ENCODE assay signal across 26 cellular contexts in the genomic region with DNA sequence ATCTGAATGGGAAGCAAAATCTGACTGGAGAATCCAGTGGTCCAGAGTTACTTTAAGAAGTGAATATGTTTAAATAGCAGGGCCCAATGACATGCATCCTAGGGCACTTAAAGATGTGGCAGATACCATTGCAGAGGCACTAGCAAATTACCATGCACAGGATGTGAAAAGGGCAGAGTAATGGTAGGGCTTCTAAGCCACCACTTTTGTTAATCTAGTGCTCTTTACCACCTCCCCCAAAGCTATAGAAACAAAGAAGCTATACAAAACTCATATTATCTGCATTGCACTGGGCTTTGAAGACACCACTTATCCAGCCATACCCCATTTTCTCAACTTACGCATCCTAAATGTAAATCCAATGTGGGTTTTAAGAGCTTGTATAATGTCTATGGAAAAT.
A peak's percentile ranks its signal among the peaks of the same experiment; 100 is the strongest.
DNase-seq lines count a peak whose midpoint lies in the region; ATAC-seq, FAIRE-seq and TF ChIP-seq lines count a peak whose summit lies in the region.
"Had no signal": no experiment of that assay in that cellular context is flagged by ENCODE, and none has a peak within 500 bp of the region (broad histone marks: within the 10 kb centered on the region; RNA-seq: fewer than 3 reads in every experiment).

No MANE protein-coding gene starts in this region.

- H4K20me1 ChIP-seq in GM23338 (replicated peaks; ENCODE audit: insufficient read depth) (no peaks in the 10 kb centered on the region), K562 (replicated peaks; ENCODE audit: control insufficient read depth, insufficient read depth, low read length) (no peaks in the 10 kb centered on the region)

- TF ChIP-seq POLR2A in K562 (conservative IDR thresholded peaks at IDR 0.05): no peak

- 94% methylated on average over 1 of the region's 1 CpG for WGBS in K562 (ENCODE audit: insufficient coverage, low coverage, missing lambda C conversion rate)

- H3K27ac ChIP-seq in A673 (ENCODE audit: low read depth, low read length, poor library complexity, severe bottlenecking): peak overlapping the region; percentile 78
- no peak overlapping the region for H3K27ac ChIP-seq in GM23338 (ENCODE audit: low read depth)
- H3K27ac ChIP-seq in K562 (ENCODE audit: extremely low read depth, low read depth, low read length): peak overlapping the region; percentile 84; the same call in 2 of the 3 replicates
- H3K27ac ChIP-seq: A549, coronary artery, skin epidermis, upper lobe of right lung had no signal

- FAIRE-seq in K562 (lab: Jason Lieb, UNC): no peak
- FAIRE-seq: A549 had no signal

- H3K4me1 Mint-ChIP-seq in GM23338 (peaks cover 51% of the 10 kb centered on the region), CD14-positive monocyte (peaks cover 29% of the 10 kb centered on the region)

- intact Hi-C loops in A673 (cut with micrococcal nuclease; ENCODE audit: unreplicated experiment) (no loop called here), K562 (cut with micrococcal nuclease) (no loop called here), CD14-positive monocyte (cut with micrococcal nuclease) (no loop called here)

- CTCF ChIA-PET in A673 (lab: Charles Lee) (no interaction called here), K562 (lab: Yijun Ruan, JAX; ENCODE audit: low intra/inter-chr PET ratio) (no interaction called here)

- H3K4me2 ChIP-seq in GM23338 (peak overlapping the region; percentile 29; the same call in 1 of the 2 replicates), K562 (ENCODE audit: insufficient read depth, low read length) (no peak overlapping the region; the same call in 1 of the 2 replicates)
- H3K4me2 ChIP-seq: A549 had no signal

- no peaks in the 10 kb centered on the region for H3K9me2 ChIP-seq in GM23338 (ENCODE audit: insufficient read depth)

- H3K36me3 Mint-ChIP-seq in GM23338 (ENCODE audit: low read depth): peaks cover 21% of the 10 kb centered on the region
- H3K36me3 Mint-ChIP-seq in CD14-positive monocyte: peaks cover 16 to 21% of the 10 kb centered on the region in 2 donors

- no peaks in the 10 kb centered on the region for H3F3A ChIP-seq in GM23338 (replicated peaks; ENCODE audit: low read depth)

- ATAC-seq in GM23338 (peak; percentile 63), K562 (peak; percentile 15), HG03139 (IDR thresholded peaks at IDR 0.05; ENCODE audit: unreplicated experiment) (no peak)
- ATAC-seq: A549; activated CD4-positive, alpha-beta T cell treated with anti-CD3 and anti-CD28 coated beads for 36 hours; activated T-cell treated with anti-CD3 and anti-CD28 coated beads, Interleukin-2, amount 50 U/mL, for 4 hours; esophagus mucosa; foreskin keratinocyte; upper lobe of right lung had no signal

- H3K27ac Mint-ChIP-seq in GM23338 (no peak overlapping the region), CD14-positive monocyte (no peak overlapping the region)

- H3K4me1 ChIP-seq in A673 (ENCODE audit: insufficient read depth, low read length, poor library complexity, severe bottlenecking): peaks cover 51% of the 10 kb centered on the region
- peaks cover 52% of the 10 kb centered on the region for H3K4me1 ChIP-seq in GM23338 (ENCODE audit: insufficient read depth)
- H3K4me1 ChIP-seq in K562 (replicated peaks in 1 of 2; ENCODE audit: control insufficient read depth in 2 of 2, insufficient read depth in 2 of 2, low read length in 2 of 2): peaks cover 18 to 46% of the 10 kb centered on the region in 2 experiments

- TF ChIP-seq RAD21 in K562 (CRISPR knock-in tag; conservative IDR thresholded peaks at IDR 0.05 in 1 of 2, IDR thresholded peaks at IDR 0.05 in 1 of 2): no peak

- POLR2A ChIA-PET in A673 (lab: Charles Lee; ENCODE audit: low non-redundant PET) (interaction anchor here (0.5 kb wide), 1 partner anchor 8 kb away, joined by 3 read pairs; no protein-coding TSS in a partner anchor), K562 (lab: Yijun Ruan, JAX) (interaction anchor here (0.6 to 1.1 kb wide), 3 partner anchors 25 to 841 kb away, joined by 3 to 4 read pairs (median 3); no protein-coding TSS in a partner anchor)

- peak; percentile 74 for DNase-seq in A673 (ENCODE audit: low spot score)
- peak; percentile 26 for DNase-seq in GM23338 (ENCODE audit: low spot score)
- DNase-seq in NCI-H69 (lab: John Stamatoyannopoulos, UW): peak; percentile 26
- DNase-seq in K562 (ENCODE audit: extremely low read depth in 1 of 4, low spot score in 3 of 4): peak in 1 of 4 experiments; percentile 24
- no peak for DNase-seq in CD14-positive monocyte (ENCODE audit: low spot score)
- no peak for DNase-seq in activated CD4-positive, alpha-beta T cell treated with anti-CD3 and anti-CD28 coated beads for 1 hour
- no peak for DNase-seq in glomerular visceral epithelial cell (ENCODE audit: extremely low spot score)
- DNase-seq: activated CD4-positive, alpha-beta T cell treated with anti-CD3 and anti-CD28 coated beads for 36 hours; activated naive CD4-positive, alpha-beta T cell treated with Interleukin-2 at 50 U/mL for 16 hours; activated T-cell treated with anti-CD3 and anti-CD28 coated beads, Interleukin-2, amount 50 U/mL, for 4 hours; Calu3; foreskin keratinocyte; H9; IMR-90; MG63; naive B cell; NCI-H1417; NCI-H510A treated with DMSO at 0.1 percent for 48 hours; occipital lobe; SW 1271; upper lobe of right lung had no signal

- H3K9me3 Mint-ChIP-seq in GM23338 (peaks cover 17% of the 10 kb centered on the region; the same call in 2 of the 3 replicates), CD14-positive monocyte (peaks cover 0 to 6% (median 4%) of the 10 kb centered on the region in 7 donors)

- BruUV-seq in A673 (replicated peaks; lab: Mats Ljungman, UMichigan) (no TSS peak), K562 (replicated peaks; lab: Mats Ljungman, UMichigan) (no TSS peak)

- H3K27me3 ChIP-seq in A673 (replicated peaks; ENCODE audit: insufficient read depth, low read depth, low read length, poor library complexity): no peaks in the 10 kb centered on the region
- H3K27me3 ChIP-seq in GM23338 (ENCODE audit: insufficient read depth): no peaks in the 10 kb centered on the region
- H3K27me3 ChIP-seq in K562 (ENCODE audit: control insufficient read depth in 2 of 2, insufficient read depth in 2 of 2, low read length in 2 of 2): no peaks in the 10 kb centered on the region
- H3K27me3 ChIP-seq: foreskin keratinocyte, MG63, upper lobe of right lung had no signal

- H3K79me2 ChIP-seq in GM23338 (replicated peaks; ENCODE audit: insufficient read depth): peaks cover 35% of the 10 kb centered on the region
- H3K79me2 ChIP-seq in K562 (ENCODE audit: control insufficient read depth, insufficient read depth, low read length): peaks cover 91% of the 10 kb centered on the region

- H3K4me3 Mint-ChIP-seq in GM23338 (no peak overlapping the region), CD14-positive monocyte (no peak overlapping the region)
- H3K4me3 Mint-ChIP-seq: activated CD4-positive, alpha-beta T cell treated with anti-CD3 and anti-CD28 coated beads for 36 hours; H9 had no signal

- H3K27me3 Mint-ChIP-seq in GM23338 (ENCODE audit: insufficient read depth, low read depth, poor library complexity) (peaks cover 9% of the 10 kb centered on the region), CD14-positive monocyte (ENCODE audit: low read depth in 3 of 3) (peaks cover 0 to 3% (median 2%) of the 10 kb centered on the region in 3 donors)
- H3K27me3 Mint-ChIP-seq: activated CD4-positive, alpha-beta T cell treated with anti-CD3 and anti-CD28 coated beads for 36 hours; naive B cell had no signal

- H3K9ac ChIP-seq in K562 (ENCODE audit: insufficient read depth in 1 of 2, low read depth in 2 of 2, low read length in 2 of 2): peak overlapping the region in 1 of 2 experiments; percentile 57; a peak in 1 of 4 replicates

- H3K9me1 ChIP-seq in K562 (ENCODE audit: control insufficient read depth, insufficient read depth, low read length): no peaks in the 10 kb centered on the region

- H3K4me3 ChIP-seq in A673 (ENCODE audit: low read depth, low read length, poor library complexity, severe bottlenecking) (no peak overlapping the region), GM23338 (no peak overlapping the region), K562 (no peak overlapping the region)
- H3K4me3 ChIP-seq: A549, coronary artery, MG63, skin epidermis, upper lobe of right lung had no signal

- in situ Hi-C loops in K562 (cut with MboI): no loop called here

- TF ChIP-seq CTCF in A673 (conservative IDR thresholded peaks at IDR 0.05; ENCODE audit: low read depth, low read length): no peak
- no peak for TF ChIP-seq CTCF in GM23338 (conservative IDR thresholded peaks at IDR 0.05; ENCODE audit: low read depth in 2 of 2)
- no peak for TF ChIP-seq CTCF in K562 (IDR thresholded peaks at IDR 0.05 in 2 of 3, conservative IDR thresholded peaks at IDR 0.05 in 1 of 3; ENCODE audit: insufficient read depth in 2 of 3, low read depth in 1 of 3, low read length in 3 of 3)
- TF ChIP-seq CTCF in CD14-positive monocyte (IDR thresholded peaks at IDR 0.05): no peak

- H3K9me3 ChIP-seq in A673 (ENCODE audit: low read depth, low read length, poor library complexity, severe bottlenecking) (peaks cover 5% of the 10 kb centered on the region), K562 (replicated peaks; ENCODE audit: control insufficient read depth, insufficient read depth, low read depth, low read length) (no peaks in the 10 kb centered on the region)
- H3K9me3 ChIP-seq: MG63, upper lobe of right lung had no signal

- no peak overlapping the region for H2AFZ ChIP-seq in GM23338
- H2AFZ ChIP-seq in K562 (ENCODE audit: low read depth, low read length): no peak overlapping the region

- TF ChIP-seq EP300 in K562 (IDR thresholded peaks at IDR 0.05; ENCODE audit: low read length): no peak

- peaks cover 3% of the 10 kb centered on the region for H3K36me3 ChIP-seq in A673 (ENCODE audit: insufficient read depth, low read length, poor library complexity, severe bottlenecking)
- no peaks in the 10 kb centered on the region for H3K36me3 ChIP-seq in GM23338 (ENCODE audit: insufficient read depth)
- peaks cover 33% of the 10 kb centered on the region for H3K36me3 ChIP-seq in K562 (ENCODE audit: control insufficient read depth, insufficient read depth, low read length)
- H3K36me3 ChIP-seq: MG63, upper lobe of right lung had no signal

TF ChIP-seq in GM23338, 12 proteins besides CTCF, POLR2A, EP300 and RAD21 (continues in another document):
- TF ChIP-seq POLR2AphosphoS5 (IDR thresholded peaks at IDR 0.05; ENCODE audit: low read depth): no peak
- TF ChIP-seq STAT1 (IDR thresholded peaks at IDR 0.05; ENCODE audit: unreplicated experiment): no peak

TF ChIP-seq in K562, 482 proteins besides CTCF, POLR2A, EP300 and RAD21 (continues in another document):
- TF ChIP-seq ETV1 (tag; conservative IDR thresholded peaks at IDR 0.05; ENCODE audit: low read depth): 0 out of 2 replicates have a peak, but pooled peaks have one; percentile 18

Comparison
In these comparisons a context has a peak if more than half of its experiments do, and no peak if none do; other contexts are left out.
1. DNase-seq: peak in A673 (single experiment), GM23338 (single experiment) and NCI-H69 (single experiment); none in CD14-positive monocyte (single experiment), activated CD4-positive, alpha-beta T cell treated with anti-CD3 and anti-CD28 coated beads for 1 hour (single experiment) and glomerular visceral epithelial cell (single experiment).